Comparison of ENCODE assay signal across 1 cellular context in the genomic region with DNA sequence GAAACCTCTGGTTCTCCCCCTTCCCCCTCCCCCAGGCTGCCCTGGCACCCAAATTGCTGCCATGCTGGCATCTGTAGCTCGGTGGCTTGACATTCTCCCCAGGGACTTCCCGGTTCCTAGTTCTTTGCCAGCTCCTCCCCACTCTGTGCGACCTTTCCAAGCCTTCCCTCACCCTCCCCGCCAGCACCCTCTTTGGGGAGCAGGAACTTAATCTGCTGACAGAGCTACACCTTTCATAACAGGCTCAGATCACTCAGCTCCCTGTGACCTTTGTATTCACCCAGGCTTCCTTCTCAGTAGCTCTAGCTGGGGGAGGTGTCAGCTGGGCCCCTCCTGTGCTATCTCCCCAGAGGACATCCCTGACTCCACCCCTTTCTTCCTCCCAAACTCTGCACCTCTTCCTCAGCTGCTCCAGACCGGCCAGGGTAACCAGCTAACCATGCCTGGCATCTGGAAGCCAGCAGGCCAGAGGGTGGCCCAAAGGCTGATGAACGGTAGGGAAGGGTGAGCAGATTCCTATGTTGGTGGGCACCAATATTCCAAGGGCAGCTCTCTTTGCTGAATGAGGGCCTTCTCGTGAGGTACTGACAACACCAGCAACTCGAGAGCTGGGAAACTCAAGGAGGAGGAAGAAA.
TF ChIP-seq lines count a peak whose summit lies in the region.

No MANE protein-coding gene starts in this region.

TF ChIP-seq in HCT116, 20 proteins besides CTCF, POLR2A, EP300 and RAD21:
- TF ChIP-seq ZFX (IDR thresholded peaks at IDR 0.05), result no peak
TF ChIP-seq in HCT116: peak in this region for 0.
